Comparison of ENCODE assay signal across 20 cellular contexts in the genomic region with DNA sequence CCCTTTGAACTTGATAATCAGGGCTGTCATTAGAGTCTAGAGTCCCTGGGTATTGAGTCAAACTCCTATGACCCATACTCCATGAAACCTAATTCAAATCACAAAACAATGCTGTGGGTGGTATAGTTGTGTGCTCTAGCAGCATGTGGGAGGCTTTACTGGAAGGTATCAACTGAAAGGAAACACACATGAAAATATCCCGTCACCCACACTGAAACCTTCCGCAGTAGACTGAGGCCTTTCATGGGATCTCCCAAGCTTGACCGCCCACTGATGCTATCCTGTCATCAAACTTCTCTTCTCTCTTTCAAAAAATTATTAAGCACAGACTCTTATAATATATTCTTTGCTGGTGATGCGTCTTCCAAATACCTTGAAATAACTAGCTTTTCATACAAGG.
DNase-seq lines count a peak whose midpoint lies in the region; ATAC-seq, FAIRE-seq and TF ChIP-seq lines count a peak whose summit lies in the region.
"Had no signal": no experiment of that assay in that cellular context is flagged by ENCODE, and none has a peak within 500 bp of the region (broad histone marks: within the 10 kb centered on the region; RNA-seq: fewer than 3 reads in every experiment).

No MANE protein-coding gene starts in this region.

- H3K4me3 Mint-ChIP-seq in stimulated activated naive B cell treated with anti-CD40 and anti-IgM and Interleukin-4, amounts not matched to agents 10 μg/mL and 1 μg/mL and 100 μg/mL, for 72 hours = peak overlapping the region; percentile 10 to 55
- H3K4me3 Mint-ChIP-seq in activated T-cell treated with anti-CD3 and anti-CD28 coated beads, Interleukin-2, amount 50 U/mL, for 4 hours = no peak overlapping the region
- H3K4me3 Mint-ChIP-seq in activated naive CD8-positive, alpha-beta T cell treated with anti-CD3 and anti-CD28 coated beads, Interleukin-2, amount 50 U/mL, for 24 hours = no peak overlapping the region
- H3K4me3 Mint-ChIP-seq: CD8-positive, alpha-beta T cell had no signal

- ATAC-seq in GM21717 (IDR thresholded peaks at IDR 0.05; ENCODE audit: unreplicated experiment) (peak; percentile 66), HG03432 (IDR thresholded peaks at IDR 0.05; ENCODE audit: unreplicated experiment) (peak; percentile 57)
- ATAC-seq in stimulated activated naive B cell treated with anti-CD40 and anti-IgM and Interleukin-4, amounts not matched to agents 10 μg/mL and 1 μg/mL and 100 μg/mL, for 72 hours (replicated peaks) = peak; percentile 94 to 95
- no peak for ATAC-seq in activated T-cell treated with anti-CD3 and anti-CD28 coated beads, Interleukin-2, amount 50 U/mL, for 4 hours
- no peak for ATAC-seq in activated naive CD8-positive, alpha-beta T cell treated with anti-CD3 and anti-CD28 coated beads, Interleukin-2, amount 50 U/mL, for 24 hours
- ATAC-seq: CD8-positive, alpha-beta T cell; Panc1 had no signal

- H3K27me3 Mint-ChIP-seq in stimulated activated naive B cell treated with anti-CD40 and anti-IgM and Interleukin-4, amounts not matched to agents 10 μg/mL and 1 μg/mL and 100 μg/mL, for 72 hours = no peaks in the 10 kb centered on the region
- H3K27me3 Mint-ChIP-seq in activated T-cell treated with anti-CD3 and anti-CD28 coated beads, Interleukin-2, amount 50 U/mL, for 4 hours (ENCODE audit: low read depth) = no peaks in the 10 kb centered on the region
- peaks cover 1% of the 10 kb centered on the region for H3K27me3 Mint-ChIP-seq in activated naive CD8-positive, alpha-beta T cell treated with anti-CD3 and anti-CD28 coated beads, Interleukin-2, amount 50 U/mL, for 24 hours

- intact Hi-C loops in A673 (cut with micrococcal nuclease; ENCODE audit: unreplicated experiment) = no loop called here

- POLR2A ChIA-PET in A673 (lab: Charles Lee; ENCODE audit: low non-redundant PET) = no interaction called here

- no peaks in the 10 kb centered on the region for H3K4me1 ChIP-seq in A673 (ENCODE audit: insufficient read depth, low read length, poor library complexity, severe bottlenecking)

- CTCF ChIA-PET in A673 (lab: Charles Lee) = no interaction called here

- H3K36me3 Mint-ChIP-seq in stimulated activated naive B cell treated with anti-CD40 and anti-IgM and Interleukin-4, amounts not matched to agents 10 μg/mL and 1 μg/mL and 100 μg/mL, for 72 hours = peaks cover 18 to 30% of the 10 kb centered on the region in 2 donors
- H3K36me3 Mint-ChIP-seq in activated T-cell treated with anti-CD3 and anti-CD28 coated beads, Interleukin-2, amount 50 U/mL, for 4 hours (ENCODE audit: insufficient read depth) = no peaks in the 10 kb centered on the region
- no peaks in the 10 kb centered on the region for H3K36me3 Mint-ChIP-seq in activated naive CD8-positive, alpha-beta T cell treated with anti-CD3 and anti-CD28 coated beads, Interleukin-2, amount 50 U/mL, for 24 hours (ENCODE audit: low read depth)
- H3K36me3 Mint-ChIP-seq: CD8-positive, alpha-beta T cell had no signal

- no TSS peak for BruUV-seq in A673 (replicated peaks; lab: Mats Ljungman, UMichigan)

- no peak overlapping the region for H3K4me3 ChIP-seq in A673 (ENCODE audit: low read depth, low read length, poor library complexity, severe bottlenecking)
- H3K4me3 ChIP-seq: MG63 had no signal

- no peaks in the 10 kb centered on the region for H3K36me3 ChIP-seq in A673 (ENCODE audit: insufficient read depth, low read length, poor library complexity, severe bottlenecking)
- H3K36me3 ChIP-seq: MG63 had no signal

- no peaks in the 10 kb centered on the region for H3K27me3 ChIP-seq in A673 (replicated peaks; ENCODE audit: insufficient read depth, low read depth, low read length, poor library complexity)

- peaks cover 13 to 18% of the 10 kb centered on the region in 2 donors for H3K9me3 Mint-ChIP-seq in stimulated activated naive B cell treated with anti-CD40 and anti-IgM and Interleukin-4, amounts not matched to agents 10 μg/mL and 1 μg/mL and 100 μg/mL, for 72 hours
- peaks cover 6% of the 10 kb centered on the region for H3K9me3 Mint-ChIP-seq in activated T-cell treated with anti-CD3 and anti-CD28 coated beads, Interleukin-2, amount 50 U/mL, for 4 hours
- peaks cover 9% of the 10 kb centered on the region for H3K9me3 Mint-ChIP-seq in activated naive CD8-positive, alpha-beta T cell treated with anti-CD3 and anti-CD28 coated beads, Interleukin-2, amount 50 U/mL, for 24 hours

- peaks cover 43 to 79% of the 10 kb centered on the region in 2 donors for H3K4me1 Mint-ChIP-seq in stimulated activated naive B cell treated with anti-CD40 and anti-IgM and Interleukin-4, amounts not matched to agents 10 μg/mL and 1 μg/mL and 100 μg/mL, for 72 hours
- H3K4me1 Mint-ChIP-seq in activated T-cell treated with anti-CD3 and anti-CD28 coated beads, Interleukin-2, amount 50 U/mL, for 4 hours (ENCODE audit: low read depth) = no peaks in the 10 kb centered on the region
- H3K4me1 Mint-ChIP-seq in activated naive CD8-positive, alpha-beta T cell treated with anti-CD3 and anti-CD28 coated beads, Interleukin-2, amount 50 U/mL, for 24 hours = peaks cover 4% of the 10 kb centered on the region

- peak overlapping the region; percentile 91 for H3K27ac Mint-ChIP-seq in stimulated activated naive B cell treated with anti-CD40 and anti-IgM and Interleukin-4, amounts not matched to agents 10 μg/mL and 1 μg/mL and 100 μg/mL, for 72 hours
- no peak overlapping the region for H3K27ac Mint-ChIP-seq in activated naive CD8-positive, alpha-beta T cell treated with anti-CD3 and anti-CD28 coated beads, Interleukin-2, amount 50 U/mL, for 24 hours
- H3K27ac Mint-ChIP-seq: CD8-positive, alpha-beta T cell had no signal

- DNase-seq in GM18507 (ENCODE audit: extremely low spot score, insufficient read length, low read depth) (no peak), A673 (ENCODE audit: low spot score) (no peak)
- DNase-seq in stimulated activated naive B cell treated with anti-CD40 and anti-IgM and Interleukin-4, amounts not matched to agents 10 μg/mL and 1 μg/mL and 100 μg/mL, for 72 hours = peak; percentile 51
- DNase-seq in activated T-cell treated with anti-CD3 and anti-CD28 coated beads, Interleukin-2, amount 50 U/mL, for 4 hours = no peak
- DNase-seq in activated naive CD8-positive, alpha-beta T cell treated with anti-CD3 and anti-CD28 coated beads, Interleukin-2, amount 50 U/mL, for 24 hours = no peak
- DNase-seq: ACHN; C1 segment of cervical spinal cord; CD8-positive, alpha-beta T cell; DND-41; MG63; NCI-H1436; NCI-H187 treated with DMSO at 0.1 percent for 48 hours; NCI-H2107; NCI-H774; SIG-M5; SK-N-SH had no signal

- H3K9me3 ChIP-seq in A673 (ENCODE audit: low read depth, low read length, poor library complexity, severe bottlenecking) = no peaks in the 10 kb centered on the region
- H3K9me3 ChIP-seq: MG63, SK-N-SH had no signal

- peak; percentile 46 for FAIRE-seq in GM18507 (lab: Jason Lieb, UNC)
- FAIRE-seq: H54 had no signal

- H3K27ac ChIP-seq in A673 (ENCODE audit: low read depth, low read length, poor library complexity, severe bottlenecking) = no peak overlapping the region

- TF ChIP-seq CTCF in A673 (conservative IDR thresholded peaks at IDR 0.05; ENCODE audit: low read depth, low read length) = no peak

Comparison
In these comparisons a context has a peak if more than half of its experiments do, and no peak if none do; other contexts are left out.
1. ATAC-seq: peak in GM21717 (single experiment), HG03432 (single experiment) and stimulated activated naive B cell treated with anti-CD40 and anti-IgM and Interleukin-4, amounts not matched to agents 10 μg/mL and 1 μg/mL and 100 μg/mL, for 72 hours (2 of 2); none in activated T-cell treated with anti-CD3 and anti-CD28 coated beads, Interleukin-2, amount 50 U/mL, for 4 hours (0 of 2) and activated naive CD8-positive, alpha-beta T cell treated with anti-CD3 and anti-CD28 coated beads, Interleukin-2, amount 50 U/mL, for 24 hours (single experiment).
2. H3K4me3 Mint-ChIP-seq: peak in stimulated activated naive B cell treated with anti-CD40 and anti-IgM and Interleukin-4, amounts not matched to agents 10 μg/mL and 1 μg/mL and 100 μg/mL, for 72 hours (2 of 2); none in activated T-cell treated with anti-CD3 and anti-CD28 coated beads, Interleukin-2, amount 50 U/mL, for 4 hours (single experiment) and activated naive CD8-positive, alpha-beta T cell treated with anti-CD3 and anti-CD28 coated beads, Interleukin-2, amount 50 U/mL, for 24 hours (single experiment).